ENCODE assay signal across 1 cellular context in the genomic region with DNA sequence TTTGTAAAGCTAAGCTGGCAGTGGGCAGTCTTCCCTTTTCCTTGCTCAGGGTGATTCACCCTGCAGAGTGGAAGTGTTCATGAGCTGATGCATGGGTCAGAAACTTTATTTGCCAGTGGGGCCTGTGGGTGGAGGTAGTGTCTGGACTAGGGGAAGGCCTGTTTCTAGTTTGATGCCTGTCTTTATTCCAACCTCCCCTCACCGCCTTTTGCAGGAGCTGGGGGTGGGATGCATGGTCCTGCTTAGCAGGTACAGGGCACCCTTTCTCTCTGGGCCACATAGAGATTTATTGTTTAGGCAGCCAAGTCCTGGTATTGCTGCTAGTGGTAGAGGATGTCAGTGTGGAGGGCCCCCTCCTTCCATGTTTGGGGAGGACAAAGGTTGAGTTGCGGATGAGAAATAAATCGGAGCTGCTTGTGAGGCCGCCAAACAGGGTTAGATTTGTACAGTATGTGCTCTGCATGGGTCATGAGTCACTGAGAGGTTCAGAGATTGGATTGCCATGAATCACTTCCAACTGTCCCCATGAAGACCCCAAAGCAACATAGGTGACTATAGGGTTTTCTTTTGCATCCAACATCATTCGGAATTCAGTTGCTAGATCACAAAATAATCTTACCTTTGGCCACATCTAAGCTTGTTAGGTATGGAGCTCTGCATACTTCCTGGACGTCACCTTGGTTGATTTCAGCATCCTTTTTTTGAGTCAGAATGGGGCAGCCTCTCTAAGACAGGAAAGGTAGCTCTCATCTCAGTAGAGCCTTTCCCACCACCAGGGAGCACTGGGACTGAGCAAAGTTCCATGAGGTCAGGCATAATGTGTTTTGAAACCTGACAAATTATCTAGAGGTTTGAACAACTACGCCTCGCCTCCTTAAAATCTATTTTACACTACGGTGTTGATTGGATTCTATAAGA.
TF ChIP-seq lines count a peak whose summit lies in the region.

No MANE protein-coding gene starts in this region.

TF ChIP-seq in HepG2, 621 proteins besides CTCF, POLR2A, EP300 and RAD21 (continued from another document and continues in another):
- TF ChIP-seq, protein P1, sequence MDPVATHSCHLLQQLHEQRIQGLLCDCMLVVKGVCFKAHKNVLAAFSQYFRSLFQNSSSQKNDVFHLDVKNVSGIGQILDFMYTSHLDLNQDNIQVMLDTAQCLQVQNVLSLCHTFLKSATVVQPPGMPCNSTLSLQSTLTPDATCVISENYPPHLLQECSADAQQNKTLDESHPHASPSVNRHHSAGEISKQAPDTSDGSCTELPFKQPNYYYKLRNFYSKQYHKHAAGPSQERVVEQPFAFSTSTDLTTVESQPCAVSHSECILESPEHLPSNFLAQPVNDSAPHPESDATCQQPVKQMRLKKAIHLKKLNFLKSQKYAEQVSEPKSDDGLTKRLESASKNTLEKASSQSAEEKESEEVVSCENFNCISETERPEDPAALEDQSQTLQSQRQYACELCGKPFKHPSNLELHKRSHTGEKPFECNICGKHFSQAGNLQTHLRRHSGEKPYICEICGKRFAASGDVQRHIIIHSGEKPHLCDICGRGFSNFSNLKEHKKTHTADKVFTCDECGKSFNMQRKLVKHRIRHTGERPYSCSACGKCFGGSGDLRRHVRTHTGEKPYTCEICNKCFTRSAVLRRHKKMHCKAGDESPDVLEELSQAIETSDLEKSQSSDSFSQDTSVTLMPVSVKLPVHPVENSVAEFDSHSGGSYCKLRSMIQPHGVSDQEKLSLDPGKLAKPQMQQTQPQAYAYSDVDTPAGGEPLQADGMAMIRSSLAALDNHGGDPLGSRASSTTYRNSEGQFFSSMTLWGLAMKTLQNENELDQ (CRISPR knock-in tag; IDR thresholded peaks at IDR 0.05; ENCODE audit: borderline replicate concordance): no peak
- TF ChIP-seq CBX2 (IDR thresholded peaks at IDR 0.05; ENCODE audit: low read depth, low read length) (no peak), CBX2 (CRISPR knock-in tag; IDR thresholded peaks at IDR 0.05; ENCODE audit: low read depth) (no peak), ZSCAN30 (CRISPR knock-in tag; IDR thresholded peaks at IDR 0.05) (no peak), ZSCAN9 (CRISPR knock-in tag; IDR thresholded peaks at IDR 0.05; ENCODE audit: borderline replicate concordance) (0 out of 2 replicates have a peak, but pooled peaks have one; percentile 22), ZNF282 (IDR thresholded peaks at IDR 0.05; ENCODE audit: partially characterized antibody) (no peak), KLF11 (CRISPR knock-in tag; IDR thresholded peaks at IDR 0.05) (no peak), ZNF792 (CRISPR knock-in tag; IDR thresholded peaks at IDR 0.05) (no peak), MED8 (CRISPR knock-in tag; IDR thresholded peaks at IDR 0.05; ENCODE audit: insufficient replicate concordance) (no peak), SMAD9 (CRISPR knock-in tag; IDR thresholded peaks at IDR 0.05) (no peak), TAF1 (CRISPR knock-in tag; IDR thresholded peaks at IDR 0.05) (peak; percentile 20; the same call in 1 of the 2 replicates), ZNF878 (CRISPR knock-in tag; IDR thresholded peaks at IDR 0.05) (no peak), ZNF318 (CRISPR knock-in tag; IDR thresholded peaks at IDR 0.05) (0 out of 2 replicates have a peak, but pooled peaks have one; percentile 66), ZNF546 (CRISPR knock-in tag; conservative IDR thresholded peaks at IDR 0.05) (no peak), ZXDC (CRISPR knock-in tag; IDR thresholded peaks at IDR 0.05) (no peak), ZFAT (CRISPR knock-in tag; conservative IDR thresholded peaks at IDR 0.05) (no peak), RFXAP (CRISPR knock-in tag; IDR thresholded peaks at IDR 0.05; ENCODE audit: borderline replicate concordance) (peak; percentile 37; the same call in 1 of the 2 replicates), ARNT (IDR thresholded peaks at IDR 0.05) (no peak), SIN3B (IDR thresholded peaks at IDR 0.05; ENCODE audit: low read length) (no peak), NBN (conservative IDR thresholded peaks at IDR 0.05) (no peak), JARID2 (CRISPR knock-in tag; IDR thresholded peaks at IDR 0.05; ENCODE audit: insufficient replicate concordance) (no peak), ELF4 (CRISPR knock-in tag; IDR thresholded peaks at IDR 0.05; ENCODE audit: borderline replicate concordance) (peak; percentile 46; the same call in 1 of the 2 replicates), ZNF24 (IDR thresholded peaks at IDR 0.05) (no peak), KLF15 (CRISPR knock-in tag; IDR thresholded peaks at IDR 0.05; ENCODE audit: borderline replicate concordance) (no peak), ZSCAN22 (CRISPR knock-in tag; IDR thresholded peaks at IDR 0.05) (0 out of 2 replicates have a peak, but pooled peaks have one; percentile 25), KDM5A (IDR thresholded peaks at IDR 0.05; ENCODE audit: borderline replicate concordance, low read length) (no peak), KAT2B (IDR thresholded peaks at IDR 0.05; ENCODE audit: borderline replicate concordance, low read depth, low read length) (no peak), GFI1 (CRISPR knock-in tag; IDR thresholded peaks at IDR 0.05; ENCODE audit: borderline replicate concordance) (peak; percentile 92), ZNF761 (CRISPR knock-in tag; conservative IDR thresholded peaks at IDR 0.05) (0 out of 2 replicates have a peak, but pooled peaks have one; percentile 80), DNMT1 (CRISPR knock-in tag; IDR thresholded peaks at IDR 0.05) (no peak), SMAD1 (CRISPR knock-in tag; IDR thresholded peaks at IDR 0.05; ENCODE audit: borderline replicate concordance, low read depth) (no peak), ZFP37 (CRISPR knock-in tag; IDR thresholded peaks at IDR 0.05; ENCODE audit: borderline replicate concordance) (no peak), ETS1 (CRISPR knock-in tag; IDR thresholded peaks at IDR 0.05) (no peak), SAP130 (CRISPR knock-in tag; IDR thresholded peaks at IDR 0.05; ENCODE audit: low read depth) (peak; percentile 66), MYC (CRISPR knock-in tag; IDR thresholded peaks at IDR 0.05; ENCODE audit: borderline replicate concordance) (peak; percentile 38; the same call in 1 of the 2 replicates), ZNF788 (CRISPR knock-in tag; IDR thresholded peaks at IDR 0.05; ENCODE audit: borderline replicate concordance) (peak; percentile 71; the same call in 1 of the 2 replicates), ZNF580 (CRISPR knock-in tag; IDR thresholded peaks at IDR 0.05; ENCODE audit: borderline replicate concordance, low read depth) (peak; percentile 38; the same call in 1 of the 2 replicates), ATF7 (IDR thresholded peaks at IDR 0.05) (no peak), ATF7 (CRISPR knock-in tag; IDR thresholded peaks at IDR 0.05) (0 out of 2 replicates have a peak, but pooled peaks have one; percentile 50)
- TF ChIP-seq, protein P2, sequence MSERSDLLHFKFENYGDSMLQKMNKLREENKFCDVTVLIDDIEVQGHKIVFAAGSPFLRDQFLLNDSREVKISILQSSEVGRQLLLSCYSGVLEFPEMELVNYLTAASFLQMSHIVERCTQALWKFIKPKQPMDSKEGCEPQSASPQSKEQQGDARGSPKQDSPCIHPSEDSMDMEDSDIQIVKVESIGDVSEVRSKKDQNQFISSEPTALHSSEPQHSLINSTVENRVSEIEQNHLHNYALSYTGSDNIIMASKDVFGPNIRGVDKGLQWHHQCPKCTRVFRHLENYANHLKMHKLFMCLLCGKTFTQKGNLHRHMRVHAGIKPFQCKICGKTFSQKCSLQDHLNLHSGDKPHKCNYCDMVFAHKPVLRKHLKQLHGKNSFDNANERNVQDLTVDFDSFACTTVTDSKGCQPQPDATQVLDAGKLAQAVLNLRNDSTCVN (CRISPR knock-in tag; IDR thresholded peaks at IDR 0.05; ENCODE audit: borderline replicate concordance): no peak
